19 cellular contexts compared by ENCODE assay signal in genomic region chr14:92632546-92633273, GRCh38.
A peak's percentile ranks its signal among the peaks of the same experiment; 100 is the strongest.
DNase-seq lines count a peak whose midpoint lies in the region; ATAC-seq, FAIRE-seq and TF ChIP-seq lines count a peak whose summit lies in the region.
"Had no signal": no experiment of that assay in that cellular context is flagged by ENCODE, and none has a peak within 500 bp of the region (broad histone marks: within the 10 kb centered on the region; RNA-seq: fewer than 3 reads in every experiment).

No MANE protein-coding gene starts in this region.

- intact Hi-C loops in right lobe of liver (cut with DNase I) = no loop called here
- intact Hi-C loops in HepG2 (cut with micrococcal nuclease; ENCODE audit: unreplicated experiment) = no loop called here

- no peak for TF ChIP-seq EP300 in HepG2 (IDR thresholded peaks at IDR 0.05; ENCODE audit: low read depth in 2 of 2, low read length in 2 of 2)
- no peak for TF ChIP-seq EP300 in HepG2 (CRISPR knock-in tag; IDR thresholded peaks at IDR 0.05; ENCODE audit: borderline replicate concordance)

- H3K36me3 ChIP-seq in right lobe of liver (no peaks in the 10 kb centered on the region), HepG2 (replicated peaks in 1 of 2; ENCODE audit: control insufficient read depth in 1 of 2, insufficient read depth in 2 of 2, low read length in 2 of 2) (0 out of 5 replicates have a peak, but pooled peaks cover 0 to 3% of the 10 kb centered on the region in 2 experiments), neutrophil (no peaks in the 10 kb centered on the region)

- no peak for TF ChIP-seq CTCF in right lobe of liver (IDR thresholded peaks at IDR 0.05)
- no peak for TF ChIP-seq CTCF in HepG2 (CRISPR knock-in tag; IDR thresholded peaks at IDR 0.05)
- no peak for TF ChIP-seq CTCF in neutrophil (IDR thresholded peaks at IDR 0.05)
- TF ChIP-seq CTCF in mesothelial cell of epicardium (IDR thresholded peaks at IDR 0.05; ENCODE audit: unreplicated experiment) = no peak

- H3K4me2 ChIP-seq in HepG2 (ENCODE audit: low read depth, low read length) = no peak overlapping the region

- no peaks in the 10 kb centered on the region for H3K36me3 Mint-ChIP-seq in effector memory CD8-positive, alpha-beta T cell (ENCODE audit: insufficient read depth)
- H3K36me3 Mint-ChIP-seq in mesothelial cell of epicardium = peaks cover 4% of the 10 kb centered on the region

- peaks cover 28 to 31% of the 10 kb centered on the region in 2 donors for H3K4me1 Mint-ChIP-seq in effector memory CD8-positive, alpha-beta T cell (ENCODE audit: low read depth in 2 of 2)
- no peaks in the 10 kb centered on the region for H3K4me1 Mint-ChIP-seq in mesothelial cell of epicardium

- POLR2A ChIA-PET in HepG2 (lab: Yijun Ruan, JAX) = no interaction called here

- H3K9ac ChIP-seq in HepG2 (ENCODE audit: insufficient read depth, low read depth, low read length) = no peak overlapping the region

- no peak for FAIRE-seq in HepG2 (lab: Jason Lieb, UNC)
- FAIRE-seq: small intestine had no signal

- H3K9me3 ChIP-seq in right lobe of liver (no peaks in the 10 kb centered on the region), HepG2 (ENCODE audit: low read length) (no peaks in the 10 kb centered on the region), neutrophil (no peaks in the 10 kb centered on the region)

- H3K27me3 ChIP-seq in right lobe of liver (no peaks in the 10 kb centered on the region), HepG2 (ENCODE audit: control insufficient read depth in 1 of 2, insufficient read depth in 2 of 2, low read length in 2 of 2) (no peaks in the 10 kb centered on the region; a peak in 1 of 5 replicates), neutrophil (no peaks in the 10 kb centered on the region)
- H3K27me3 ChIP-seq: brain microvascular endothelial cell had no signal

- DNase-seq in right lobe of liver (no peak), HepG2 (ENCODE audit: low spot score) (no peak), SKM-1 treated with dmso at 0.1 percent for 144 hours (lab: John Stamatoyannopoulos, UW; ENCODE audit: unreplicated experiment) (no peak), mesothelial cell of epicardium (ENCODE audit: low spot score in 2 of 2, unreplicated experiment in 2 of 2) (no peak)
- no peak for DNase-seq in effector memory CD8-positive, alpha-beta T cell
- DNase-seq: ACHN; activated CD4-positive, alpha-beta memory T cell treated with anti-CD3 and anti-CD28 coated beads for 36 hours; brain microvascular endothelial cell; HCEC 1CT; NCI-H2107; NCI-H526 treated with DMSO at 0.1 percent for 48 hours; SIG-M5; small intestine; stimulated activated CD4-positive, alpha-beta T cell treated with anti-CD3 and anti-CD28 coated beads, Interleukin-4, amount 100 ng/mL, for 4 hours had no signal

- H3K9me3 Mint-ChIP-seq in effector memory CD8-positive, alpha-beta T cell = peaks cover 0 to 4% of the 10 kb centered on the region in 2 donors
- H3K9me3 Mint-ChIP-seq in mesothelial cell of epicardium = peaks cover 4% of the 10 kb centered on the region

- TF ChIP-seq RAD21 in HepG2 (CRISPR knock-in tag; IDR thresholded peaks at IDR 0.05) = no peak

- no peaks in the 10 kb centered on the region for H3K27me3 Mint-ChIP-seq in effector memory CD8-positive, alpha-beta T cell
- no peaks in the 10 kb centered on the region for H3K27me3 Mint-ChIP-seq in mesothelial cell of epicardium (ENCODE audit: low read depth)
- H3K27me3 Mint-ChIP-seq: activated CD4-positive, alpha-beta memory T cell treated with anti-CD3 and anti-CD28 coated beads for 36 hours had no signal

- no peak for TF ChIP-seq POLR2A in right lobe of liver (IDR thresholded peaks at IDR 0.05)
- no peak for TF ChIP-seq POLR2A in HepG2 (IDR thresholded peaks at IDR 0.05; ENCODE audit: insufficient read depth in 1 of 2, low read depth in 2 of 2, low read length in 2 of 2)

- no peak overlapping the region for H3K4me3 ChIP-seq in right lobe of liver
- H3K4me3 ChIP-seq in HepG2 (replicated peaks in 1 of 3; ENCODE audit: insufficient read depth in 1 of 3, low read depth in 2 of 3, low read length in 3 of 3) = no peak overlapping the region
- H3K4me3 ChIP-seq in neutrophil (ENCODE audit: low read depth in 1 of 2, low read length in 1 of 2) = peak overlapping the region; percentile 70 to 71

- H3K4me3 Mint-ChIP-seq in effector memory CD8-positive, alpha-beta T cell = no peak overlapping the region
- H3K4me3 Mint-ChIP-seq in mesothelial cell of epicardium = no peak overlapping the region
- H3K4me3 Mint-ChIP-seq: activated CD4-positive, alpha-beta memory T cell treated with anti-CD3 and anti-CD28 coated beads for 36 hours had no signal

- no peaks in the 10 kb centered on the region for H3K79me2 ChIP-seq in HepG2 (ENCODE audit: insufficient read depth, low read length)

- CTCF ChIA-PET in HepG2 (lab: Yijun Ruan, JAX; ENCODE audit: low intra/inter-chr PET ratio, low total read pairs) = no interaction called here

- in situ Hi-C loops in HepG2 (cut with HindIII; ENCODE audit: extremely low pct_ligation_motif_present, low pct_unique_long_range_greater_than_20kb) = no loop called here

- H2AFZ ChIP-seq in HepG2 (ENCODE audit: low read length) = no peak overlapping the region

- H3K4me1 ChIP-seq in right lobe of liver (no peaks in the 10 kb centered on the region), HepG2 (ENCODE audit: insufficient read depth, low read length) (no peaks in the 10 kb centered on the region), neutrophil (ENCODE audit: control insufficient read depth in 1 of 2, insufficient read depth in 1 of 2, low read depth in 1 of 2, low read length in 1 of 2) (peaks cover 52 to 63% of the 10 kb centered on the region in 2 experiments)

- H3K27ac ChIP-seq in right lobe of liver (no peak overlapping the region), HepG2 (ENCODE audit: extremely low read length, insufficient read depth, low read length) (no peak overlapping the region), neutrophil (peak overlapping the region; percentile 91)
- H3K27ac ChIP-seq: brain microvascular endothelial cell, epithelial cell of prostate, VCaP had no signal

- WGBS in right lobe of liver (ENCODE audit: insufficient coverage, low coverage, low lambda C conversion rate, missing lambda C conversion rate) = 53% methylated on average over 3 of the region's 15 CpGs
- 95% methylated on average over 13 of the region's 15 CpGs for WGBS in HepG2 (ENCODE audit: low lambda C conversion rate)

- H4K20me1 ChIP-seq in HepG2 (ENCODE audit: insufficient read depth, low read length) = no peaks in the 10 kb centered on the region

- ATAC-seq in right lobe of liver (peak in 3 of 4 donors; percentile 7 to 31 (median 16)), HepG2 (no peak), HG03095 (IDR thresholded peaks at IDR 0.05; ENCODE audit: unreplicated experiment) (no peak), HG03469 (IDR thresholded peaks at IDR 0.05; ENCODE audit: unreplicated experiment) (no peak)
- ATAC-seq in effector memory CD8-positive, alpha-beta T cell (replicated peaks) = no peak

- no TSS peak for BruUV-seq in HepG2 (replicated peaks; lab: Mats Ljungman, UMichigan)

- H3K27ac Mint-ChIP-seq in effector memory CD8-positive, alpha-beta T cell = peak overlapping the region; percentile 30 to 81
- no peak overlapping the region for H3K27ac Mint-ChIP-seq in mesothelial cell of epicardium
- H3K27ac Mint-ChIP-seq: activated CD4-positive, alpha-beta memory T cell treated with anti-CD3 and anti-CD28 coated beads for 36 hours had no signal

TF ChIP-seq in HepG2, 621 proteins besides CTCF, POLR2A, EP300 and RAD21:
- TF ChIP-seq MYNN (CRISPR knock-in tag; IDR thresholded peaks at IDR 0.05; ENCODE audit: low read depth) (no peak), ZNF101 (CRISPR knock-in tag; IDR thresholded peaks at IDR 0.05; ENCODE audit: borderline replicate concordance, low read depth) (no peak), HOXA3 (CRISPR knock-in tag; IDR thresholded peaks at IDR 0.05) (no peak), ZNF34 (CRISPR knock-in tag; IDR thresholded peaks at IDR 0.05; ENCODE audit: borderline replicate concordance) (no peak), ZNF33B (CRISPR knock-in tag; IDR thresholded peaks at IDR 0.05) (no peak), ZNF737 (CRISPR knock-in tag; IDR thresholded peaks at IDR 0.05; ENCODE audit: borderline replicate concordance) (no peak), PLRG1 (conservative IDR thresholded peaks at IDR 0.05) (no peak), RFXAP (CRISPR knock-in tag; IDR thresholded peaks at IDR 0.05; ENCODE audit: borderline replicate concordance) (no peak), ZNF589 (CRISPR knock-in tag; conservative IDR thresholded peaks at IDR 0.05) (no peak), THAP7 (CRISPR knock-in tag; IDR thresholded peaks at IDR 0.05) (no peak)
TF ChIP-seq in HepG2: peak in this region for 0.

Comparison
In these comparisons a context has a peak if more than half of its experiments do, and no peak if none do; other contexts are left out.
1. ATAC-seq: peak in right lobe of liver (3 of 4); none in HepG2 (single experiment), effector memory CD8-positive, alpha-beta T cell (single experiment), HG03095 (single experiment) and HG03469 (single experiment).
2. H3K4me3 ChIP-seq: peak in neutrophil (2 of 2); none in right lobe of liver (0 of 3) and HepG2 (0 of 3).